In genomic region chr2:169464508-169465386, GRCh38 we compare ENCODE assay signal across 2 cellular contexts.
TF ChIP-seq lines count a peak whose summit lies in the region.

No MANE protein-coding gene starts in this region.

TF ChIP-seq in A549, 52 proteins besides CTCF, POLR2A, EP300 and RAD21:
- TF ChIP-seq PBX3 (IDR thresholded peaks at IDR 0.05) (no peak), CBX8 (IDR thresholded peaks at IDR 0.05) (no peak), MAZ (IDR thresholded peaks at IDR 0.05; ENCODE audit: borderline replicate concordance, low read depth, low read length) (no peak), HES2 (IDR thresholded peaks at IDR 0.05) (no peak), FOXS1 (CRISPR knock-in tag; IDR thresholded peaks at IDR 0.05) (no peak), REST (IDR thresholded peaks at IDR 0.05) (no peak), CHD4 (IDR thresholded peaks at IDR 0.05; ENCODE audit: borderline replicate concordance) (no peak), RFX5 (IDR thresholded peaks at IDR 0.05) (no peak), USF2 (IDR thresholded peaks at IDR 0.05) (no peak), HOXA7 (CRISPR knock-in tag; IDR thresholded peaks at IDR 0.05) (no peak), POLR2AphosphoS2 (conservative IDR thresholded peaks at IDR 0.05; ENCODE audit: low read length) (no peak), FOSL2 (IDR thresholded peaks at IDR 0.05) (no peak), FOSL2 (CRISPR knock-in tag; IDR thresholded peaks at IDR 0.05) (no peak), MYC (IDR thresholded peaks at IDR 0.05; ENCODE audit: borderline replicate concordance, low read length) (no peak)

TF ChIP-seq in endothelial cell of umbilical vein, 7 proteins besides CTCF, POLR2A, EP300 and RAD21:
- TF ChIP-seq FOS (IDR thresholded peaks at IDR 0.05; ENCODE audit: borderline replicate concordance, insufficient read depth, low read length) (no peak), EZH2 (IDR thresholded peaks at IDR 0.05; ENCODE audit: borderline replicate concordance, low read depth, low read length, severe bottlenecking) (no peak), JUN (IDR thresholded peaks at IDR 0.05; ENCODE audit: borderline replicate concordance, insufficient read depth, insufficient read length, low read depth) (no peak), POLR2AphosphoS5 (IDR thresholded peaks at IDR 0.05; ENCODE audit: insufficient read depth, low read depth, low read length) (no peak), GATA2 (IDR thresholded peaks at IDR 0.05; ENCODE audit: insufficient read depth, insufficient read length, low read depth, low read length) (no peak), MAX (IDR thresholded peaks at IDR 0.05; ENCODE audit: insufficient read depth, insufficient read length) (no peak), MYC (IDR thresholded peaks at IDR 0.05; ENCODE audit: low read depth, low read length) (no peak)
